10 cellular contexts compared by ENCODE assay signal in genomic region chr11:126080206-126080941, GRCh38. TPM values are rescaled to one million over a fixed set of nuclear protein-coding genes. Genes with fewer than 3 reads are reported as not detected.
DNase-seq lines count a peak whose midpoint lies in the region; ATAC-seq, FAIRE-seq and TF ChIP-seq lines count a peak whose summit lies in the region.
"Had no signal": no experiment of that assay in that cellular context is flagged by ENCODE, and none has a peak within 500 bp of the region (broad histone marks: within the 10 kb centered on the region; RNA-seq: fewer than 3 reads in every experiment).

No MANE protein-coding gene starts in this region.

- POLR2A ChIA-PET in MCF 10A (lab: Yijun Ruan, JAX) = interaction anchor here (0.7 to 2.6 kb wide), 3 partner anchors 34 to 137 kb away, joined by 3 to 9 read pairs (median 3); no protein-coding TSS in a partner anchor
- POLR2A ChIA-PET in CD4-positive, alpha-beta T cell (lab: Charles Lee) = no interaction called here

- H3K27me3 ChIP-seq in RWPE2 (ENCODE audit: insufficient read depth, poor library complexity, severe bottlenecking) = no peaks in the 10 kb centered on the region
- no peaks in the 10 kb centered on the region for H3K27me3 ChIP-seq in CD4-positive, alpha-beta T cell (ENCODE audit: control insufficient read depth, insufficient read depth, low read length)

- peaks cover 2% of the 10 kb centered on the region for H3K27me3 Mint-ChIP-seq in MCF 10A (ENCODE audit: insufficient read depth, unreplicated experiment)
- H3K27me3 Mint-ChIP-seq in CD4-positive, alpha-beta T cell = no peaks in the 10 kb centered on the region

- H3K36me3 ChIP-seq in RWPE2 (ENCODE audit: low read depth) = no peaks in the 10 kb centered on the region

- intact Hi-C loops in MCF 10A (cut with micrococcal nuclease) = no loop called here
- intact Hi-C loops in CD4-positive, alpha-beta T cell (cut with DNase I, micrococcal nuclease) = loop anchor here in 1 of 2 experiments (5.0 kb wide), 1 partner anchor 1123 kb away; no protein-coding TSS in a partner anchor

- H3K36me3 Mint-ChIP-seq in MCF 10A (ENCODE audit: insufficient read depth, unreplicated experiment) = no peaks in the 10 kb centered on the region
- H3K36me3 Mint-ChIP-seq in CD4-positive, alpha-beta T cell (ENCODE audit: low read depth) = no peaks in the 10 kb centered on the region

- TF ChIP-seq CTCF in MCF 10A (IDR thresholded peaks at IDR 0.05; ENCODE audit: unreplicated experiment) = no peak
- TF ChIP-seq CTCF in RWPE2 (IDR thresholded peaks at IDR 0.05; ENCODE audit: poor library complexity, severe bottlenecking) = no peak
- no peak for TF ChIP-seq CTCF in CD4-positive, alpha-beta T cell (IDR thresholded peaks at IDR 0.05)

- peak; percentile 79 to 88 for DNase-seq in T47D (ENCODE audit: low read depth in 1 of 2, low spot score in 1 of 2)
- DNase-seq in MCF 10A (ENCODE audit: unreplicated experiment) = no peak
- DNase-seq in RWPE2 (ENCODE audit: low spot score) = no peak
- DNase-seq in left lobe of liver (ENCODE audit: low spot score) = no peak
- peak; percentile 39 for DNase-seq in urothelium cell line (ENCODE audit: low spot score)
- DNase-seq in CD4-positive, alpha-beta T cell = no peak
- no peak for DNase-seq in NCI-H526 (lab: John Stamatoyannopoulos, UW)

- H3K4me1 Mint-ChIP-seq in MCF 10A (ENCODE audit: insufficient read depth, unreplicated experiment) = no peaks in the 10 kb centered on the region
- H3K4me1 Mint-ChIP-seq in CD4-positive, alpha-beta T cell (ENCODE audit: low read depth) = peaks cover 26% of the 10 kb centered on the region

- H3K27ac Mint-ChIP-seq in MCF 10A (ENCODE audit: low read depth, unreplicated experiment) = no peak overlapping the region
- no peak overlapping the region for H3K27ac Mint-ChIP-seq in CD4-positive, alpha-beta T cell

- no peaks in the 10 kb centered on the region for H3K9me3 Mint-ChIP-seq in MCF 10A (ENCODE audit: unreplicated experiment)
- H3K9me3 Mint-ChIP-seq in CD4-positive, alpha-beta T cell = no peaks in the 10 kb centered on the region

- no peak overlapping the region for H3K4me3 Mint-ChIP-seq in MCF 10A (ENCODE audit: unreplicated experiment)
- no peak overlapping the region for H3K4me3 Mint-ChIP-seq in CD4-positive, alpha-beta T cell

- ATAC-seq in RWPE2 (ENCODE audit: low read depth) (0 out of 3 replicates have a peak, but pooled peaks have one; percentile 25), left lobe of liver (peak; percentile 65), HG02798 (IDR thresholded peaks at IDR 0.05; ENCODE audit: poor library complexity, unreplicated experiment) (no peak)
- ATAC-seq in CD4-positive, alpha-beta T cell (ENCODE audit: poor library complexity) = no peak

- H3K4me1 ChIP-seq in RWPE2 (ENCODE audit: insufficient read depth, poor library complexity, severe bottlenecking) = no peaks in the 10 kb centered on the region

- no peaks in the 10 kb centered on the region for H3K9me3 ChIP-seq in RWPE2 (ENCODE audit: severe bottlenecking)
- H3K9me3 ChIP-seq in CD4-positive, alpha-beta T cell (ENCODE audit: control insufficient read depth, low read length) = no peaks in the 10 kb centered on the region

- CTCF ChIA-PET in MCF 10A (lab: Yijun Ruan, JAX) = interaction anchor here (0.9 to 1.7 kb wide), 3 partner anchors 16 to 35 kb away, joined by 3 to 8 read pairs (median 3); no protein-coding TSS in a partner anchor
- CTCF ChIA-PET in CD4-positive, alpha-beta T cell (lab: Charles Lee) = no interaction called here

- no TSS peak for BruUV-seq in MCF 10A (replicated peaks; lab: Mats Ljungman, UMichigan)

- in situ Hi-C loops in T47D (cut with HindIII; ENCODE audit: low pct_unique_long_range_greater_than_20kb, low sequenced_read_pairs) = no loop called here

- no peak overlapping the region for H3K27ac ChIP-seq in RWPE2 (ENCODE audit: poor library complexity, severe bottlenecking)
- no peak overlapping the region for H3K27ac ChIP-seq in CD4-positive, alpha-beta T cell (ENCODE audit: low read depth, low read length)
- H3K27ac ChIP-seq: KMS-11 had no signal

- H3K4me3 ChIP-seq in RWPE2 (ENCODE audit: severe bottlenecking) = no peak overlapping the region

- FAIRE-seq in urothelium cell line (lab: Jason Lieb, UNC) = no peak
- FAIRE-seq: GM12892 had no signal

RNA-seq across cellular contexts. Expression of gene CDON, which starts 17.7 kb away (rescaled TPM):
- total RNA-seq in MCF 10A (2022) (0.91 and 0.96 TPM in 2 replicates), left lobe of liver (5.3 TPM)
- 1 to 10 TPM; 1.9 to 2.7 TPM for total RNA-seq in CD4-positive, alpha-beta T cell

Comparison
In these comparisons a context has a peak if more than half of its experiments do, and no peak if none do; other contexts are left out.
1. DNase-seq: peak in T47D (2 of 2) and urothelium cell line (single experiment); none in MCF 10A (single experiment), RWPE2 (single experiment), left lobe of liver (single experiment), CD4-positive, alpha-beta T cell (0 of 10) and NCI-H526 (0 of 2).
2. ATAC-seq: peak in RWPE2 (single experiment) and left lobe of liver (single experiment); none in CD4-positive, alpha-beta T cell (single experiment) and HG02798 (single experiment).